In genomic region chr16:80802902-80803301, GRCh38 we compare ENCODE assay signal across 10 cellular contexts. TPM values are rescaled to one million over a fixed set of nuclear protein-coding genes. Genes with fewer than 3 reads are reported as not detected.
DNase-seq lines count a peak whose midpoint lies in the region; ATAC-seq and TF ChIP-seq lines count a peak whose summit lies in the region.
"Had no signal": no experiment of that assay in that cellular context is flagged by ENCODE, and none has a peak within 500 bp of the region (broad histone marks: within the 10 kb centered on the region; RNA-seq: fewer than 3 reads in every experiment).

No MANE protein-coding gene starts in this region.

- H3K4me1 ChIP-seq in iPS-20b (ENCODE audit: insufficient read depth, low read length) (no peaks in the 10 kb centered on the region), stomach (peaks cover 3 to 12% (median 5%) of the 10 kb centered on the region in 4 donors)
- H3K4me1 ChIP-seq: BE2C had no signal

- peaks cover 48% of the 10 kb centered on the region for H3K27me3 ChIP-seq in iPS-20b (ENCODE audit: insufficient read depth, low read length)
- peaks cover 0 to 6% (median 0%) of the 10 kb centered on the region in 3 donors for H3K27me3 ChIP-seq in stomach

- peak overlapping the region; percentile 78 for H3K4me3 Mint-ChIP-seq in activated T-cell treated with anti-CD3 and anti-CD28 coated beads, Interleukin-2, amount 50 U/mL, for 4 hours
- peak overlapping the region; percentile 47 for H3K4me3 Mint-ChIP-seq in activated T-helper 2 cell treated with anti-CD3 and anti-CD28 coated beads, Interferon-gamma antibody, Interleukin-2, Interleukin-4, amounts not matched to agents 10 μg/mL and 5 μg/mL and 100 μg/mL, durations not matched to agents 14 hours and 24 hours and 36 hours (ENCODE audit: low read depth)

- TF ChIP-seq CTCF in stomach (IDR thresholded peaks at IDR 0.05): no peak

- H3K9me3 Mint-ChIP-seq in activated T-cell treated with anti-CD3 and anti-CD28 coated beads, Interleukin-2, amount 50 U/mL, for 4 hours: peaks cover 4% of the 10 kb centered on the region
- no peaks in the 10 kb centered on the region for H3K9me3 Mint-ChIP-seq in activated T-helper 2 cell treated with anti-CD3 and anti-CD28 coated beads, Interferon-gamma antibody, Interleukin-2, Interleukin-4, amounts not matched to agents 10 μg/mL and 5 μg/mL and 100 μg/mL, durations not matched to agents 14 hours and 24 hours and 36 hours

- WGBS in stomach, 5 donors: 85 to 99% (median 95%) methylated on average over 7 of the region's 7 CpGs

- intact Hi-C loops in activated T-helper 2 cell treated with anti-CD3 and anti-CD28 coated beads, Interferon-gamma antibody, Interleukin-2, Interleukin-4, amounts not matched to agents 10 μg/mL and 5 μg/mL and 100 μg/mL, durations not matched to agents 14 hours and 24 hours and 36 hours (cut with micrococcal nuclease): loop anchor here (10.0 kb wide), 1 partner anchor 202 kb away; the partner anchor contains the start of genes CENPN and CMC2
- intact Hi-C loops in stomach (cut with DNase I; ENCODE audit: low total_unique reads): loop anchor here (10.0 kb wide), 1 partner anchor 258 kb away; the partner anchor contains the start of gene DYNLRB2

- H3K9me3 ChIP-seq in iPS-20b (ENCODE audit: insufficient read depth, low read depth, low read length): no peaks in the 10 kb centered on the region
- H3K9me3 ChIP-seq in stomach: no peaks in the 10 kb centered on the region
- H3K9me3 ChIP-seq: BE2C had no signal

- no peaks in the 10 kb centered on the region for H3K27me3 Mint-ChIP-seq in activated T-cell treated with anti-CD3 and anti-CD28 coated beads, Interleukin-2, amount 50 U/mL, for 4 hours (ENCODE audit: low read depth)
- no peaks in the 10 kb centered on the region for H3K27me3 Mint-ChIP-seq in activated T-helper 2 cell treated with anti-CD3 and anti-CD28 coated beads, Interferon-gamma antibody, Interleukin-2, Interleukin-4, amounts not matched to agents 10 μg/mL and 5 μg/mL and 100 μg/mL, durations not matched to agents 14 hours and 24 hours and 36 hours (ENCODE audit: low read depth)

- H3K36me3 ChIP-seq in iPS-20b (ENCODE audit: insufficient read depth, low read depth, low read length): no peaks in the 10 kb centered on the region
- no peaks in the 10 kb centered on the region for H3K36me3 ChIP-seq in stomach
- H3K36me3 ChIP-seq: BE2C had no signal

- no peak for ATAC-seq in activated T-cell treated with anti-CD3 and anti-CD28 coated beads, Interleukin-2, amount 50 U/mL, for 4 hours

- no peak overlapping the region for H3K9ac ChIP-seq in iPS-20b (ENCODE audit: low read depth, low read length)

- peak overlapping the region; percentile 44 for H3K27ac Mint-ChIP-seq in activated T-helper 2 cell treated with anti-CD3 and anti-CD28 coated beads, Interferon-gamma antibody, Interleukin-2, Interleukin-4, amounts not matched to agents 10 μg/mL and 5 μg/mL and 100 μg/mL, durations not matched to agents 14 hours and 24 hours and 36 hours

- no peak overlapping the region for H3K27ac ChIP-seq in iPS-20b (ENCODE audit: low read length)
- H3K27ac ChIP-seq in stomach: no peak overlapping the region
- no peak overlapping the region for H3K27ac ChIP-seq in substantia nigra (ENCODE audit: low read depth, low read length, poor library complexity, severe bottlenecking)

- no peak for TF ChIP-seq EP300 in stomach (IDR thresholded peaks at IDR 0.05)

- H3K4me3 ChIP-seq in iPS-20b (ENCODE audit: low read length) (peak overlapping the region; percentile 53; the same call in 1 of the 2 replicates), stomach (peak overlapping the region; percentile 60 to 77 (median 68))

- H3K4me1 Mint-ChIP-seq in activated T-cell treated with anti-CD3 and anti-CD28 coated beads, Interleukin-2, amount 50 U/mL, for 4 hours (ENCODE audit: low read depth): peaks cover 28% of the 10 kb centered on the region
- peaks cover 49% of the 10 kb centered on the region for H3K4me1 Mint-ChIP-seq in activated T-helper 2 cell treated with anti-CD3 and anti-CD28 coated beads, Interferon-gamma antibody, Interleukin-2, Interleukin-4, amounts not matched to agents 10 μg/mL and 5 μg/mL and 100 μg/mL, durations not matched to agents 14 hours and 24 hours and 36 hours (ENCODE audit: low read depth)

- no peaks in the 10 kb centered on the region for H3K36me3 Mint-ChIP-seq in activated T-cell treated with anti-CD3 and anti-CD28 coated beads, Interleukin-2, amount 50 U/mL, for 4 hours (ENCODE audit: insufficient read depth)
- peaks cover 23% of the 10 kb centered on the region for H3K36me3 Mint-ChIP-seq in activated T-helper 2 cell treated with anti-CD3 and anti-CD28 coated beads, Interferon-gamma antibody, Interleukin-2, Interleukin-4, amounts not matched to agents 10 μg/mL and 5 μg/mL and 100 μg/mL, durations not matched to agents 14 hours and 24 hours and 36 hours (ENCODE audit: low read depth)

- no peak for DNase-seq in activated T-cell treated with anti-CD3 and anti-CD28 coated beads, Interleukin-2, amount 50 U/mL, for 4 hours
- DNase-seq in activated T-cell treated with anti-CD3 and anti-CD28 coated beads, Interleukin-2, amount 50 U/mL, for 1 hour: no peak
- DNase-seq in activated T-helper 2 cell treated with anti-CD3 and anti-CD28 coated beads, Interferon-gamma antibody, Interleukin-2, Interleukin-4, amounts not matched to agents 10 μg/mL and 5 μg/mL and 100 μg/mL, durations not matched to agents 14 hours and 24 hours and 36 hours (ENCODE audit: low spot score): no peak
- DNase-seq in stomach: no peak
- DNase-seq in AG20443 (ENCODE audit: low spot score): no peak
- no peak for DNase-seq in DMS 273 treated with DMSO at 0.1 percent for 48 hours (lab: John Stamatoyannopoulos, UW)
- no peak for DNase-seq in substantia nigra (lab: John Stamatoyannopoulos, UW)
- DNase-seq: BE2C, occipital lobe had no signal

- TF ChIP-seq POLR2A in stomach (IDR thresholded peaks at IDR 0.05): no peak

RNA-seq across cellular contexts. Expression of gene CDYL2, which starts 1.5 kb away (rescaled TPM):
- total RNA-seq in activated T-cell treated with anti-CD3 and anti-CD28 coated beads, Interleukin-2, amount 50 U/mL, for 4 hours: 10 to 100 TPM; 15.3 to 19.8 (median 15.6) TPM
- 26.2 and 36.8 TPM in 2 replicates for total RNA-seq in activated T-helper 2 cell treated with anti-CD3 and anti-CD28 coated beads, Interferon-gamma antibody, Interleukin-2, Interleukin-4, amounts not matched to agents 10 μg/mL and 5 μg/mL and 100 μg/mL, durations not matched to agents 14 hours and 24 hours and 36 hours
- total RNA-seq in stomach: 1 to 10 TPM; 1.7 to 7.3 (median 3.2) TPM
- 1 to 10 TPM in 2 of 3 donors, under 1 TPM in 1; 0.60 to 1.7 (median 1.1) TPM for polyA plus RNA-seq in stomach
